ENCODE assay signal across 15 cellular contexts in the genomic region with DNA sequence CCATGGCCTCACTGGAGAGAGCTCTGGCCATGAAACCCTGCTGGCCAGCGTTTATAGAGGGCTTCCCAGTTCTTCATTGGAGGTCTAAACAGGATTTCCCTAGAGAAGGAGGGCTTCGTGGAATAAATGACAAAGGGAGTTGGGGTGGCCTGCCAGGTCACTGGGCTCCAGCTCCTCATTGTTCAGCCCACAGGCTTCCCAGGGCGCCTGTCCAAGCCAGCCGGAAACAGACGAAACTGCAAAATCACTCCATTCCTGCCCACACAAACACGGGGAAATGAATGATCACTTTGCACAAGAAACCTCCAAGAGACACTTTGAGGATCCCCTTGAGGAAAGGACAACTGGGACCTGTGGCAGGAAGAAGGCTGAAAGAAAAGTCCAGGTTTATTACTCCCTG.
A peak's percentile ranks its signal among the peaks of the same experiment; 100 is the strongest.
DNase-seq lines count a peak whose midpoint lies in the region; ATAC-seq and TF ChIP-seq lines count a peak whose summit lies in the region.
"Had no signal": no experiment of that assay in that cellular context is flagged by ENCODE, and none has a peak within 500 bp of the region (broad histone marks: within the 10 kb centered on the region; RNA-seq: fewer than 3 reads in every experiment).

No MANE protein-coding gene starts in this region.

- H3K9me2 ChIP-seq in PC-9 (ENCODE audit: insufficient read depth), result no peaks in the 10 kb centered on the region

- no peak overlapping the region for H3K4me3 Mint-ChIP-seq in osteocyte (ENCODE audit: unreplicated experiment)
- H3K4me3 Mint-ChIP-seq: dendritic cell treated with granulocyte-macrophage colony-stimulating factor and Interleukin-4, amounts not matched to agents 40 ng/mL and 50 ng/mL, for 4 days; stimulated activated naive CD8-positive, alpha-beta T cell treated with anti-CD3 and anti-CD28 coated beads, Interleukin-15, Interleukin-2, amounts not matched to agents 100 ng/mL and 50 ng/mL, for 24 hours had no signal

- H3K4me3 ChIP-seq in BLaER1 treated with 17β-estradiol and CSF1 and Interleukin-3, amounts not matched to agents 10 nM and 100 nM, result no peak overlapping the region
- no peak overlapping the region for H3K4me3 ChIP-seq in PC-9

- no peak overlapping the region; a peak in 1 of 22 replicates for H3K27ac ChIP-seq in BLaER1 treated with 17β-estradiol and CSF1 and Interleukin-3, amounts not matched to agents 10 nM and 100 nM
- no peak overlapping the region for H3K27ac ChIP-seq in PC-9

- H3K4me1 ChIP-seq in BLaER1 treated with 17β-estradiol and CSF1 and Interleukin-3, amounts not matched to agents 10 nM and 100 nM, result peaks cover 7 to 25% (median 11%) of the 10 kb centered on the region in 10 experiments
- 0 out of 2 replicates have a peak, but pooled peaks cover 3% of the 10 kb centered on the region for H3K4me1 ChIP-seq in PC-9 (replicated peaks; ENCODE audit: insufficient read depth)

- CTCF ChIA-PET in PC-9 (lab: Charles Lee), result no interaction called here

- no peaks in the 10 kb centered on the region; the same call in none of the 2 replicates for H3F3A ChIP-seq in PC-9 (ENCODE audit: insufficient read depth, low read depth)

- no peak overlapping the region for H2AFZ ChIP-seq in PC-9

- no peak overlapping the region; a peak in 1 of 22 replicates for H3K9ac ChIP-seq in BLaER1 treated with 17β-estradiol and CSF1 and Interleukin-3, amounts not matched to agents 10 nM and 100 nM

- peaks cover 35% of the 10 kb centered on the region for H3K4me1 Mint-ChIP-seq in osteocyte (ENCODE audit: unreplicated experiment)

- DNase-seq in UCSD-AML1 (lab: John Stamatoyannopoulos, UW; ENCODE audit: unreplicated experiment) (peak; percentile 37), fibroblast of peridontal ligament (ENCODE audit: extremely low read depth) (peak; percentile 51), osteocyte (ENCODE audit: extremely low spot score, unreplicated experiment) (no peak), PC-9 (no peak)
- DNase-seq in activated T-cell treated with anti-CD3 and anti-CD28 coated beads, Interleukin-2, amount 50 U/mL, for 48 hours, result no peak
- DNase-seq: activated CD4-positive, alpha-beta T cell treated with anti-CD3 and anti-CD28 coated beads for 1 hour; CD4-positive, alpha-beta memory T cell; NCI-H446; SIG-M5 had no signal

- H3K27me3 Mint-ChIP-seq in osteocyte (ENCODE audit: unreplicated experiment), result no peaks in the 10 kb centered on the region
- H3K27me3 Mint-ChIP-seq: CD4-positive, alpha-beta memory T cell; stimulated activated naive CD8-positive, alpha-beta T cell treated with anti-CD3 and anti-CD28 coated beads, Interleukin-15, Interleukin-2, amounts not matched to agents 100 ng/mL and 50 ng/mL, for 24 hours had no signal

- H3K36me3 ChIP-seq in BLaER1 treated with 17β-estradiol and CSF1 and Interleukin-3, amounts not matched to agents 10 nM and 100 nM, result no peaks in the 10 kb centered on the region
- no peaks in the 10 kb centered on the region for H3K36me3 ChIP-seq in PC-9 (ENCODE audit: low read depth)

- H3K27me3 ChIP-seq in BLaER1 treated with 17β-estradiol and CSF1 and Interleukin-3, amounts not matched to agents 10 nM and 100 nM, result no peaks in the 10 kb centered on the region
- no peaks in the 10 kb centered on the region for H3K27me3 ChIP-seq in PC-9 (ENCODE audit: insufficient read depth, low read depth)

- TF ChIP-seq CTCF in osteocyte (IDR thresholded peaks at IDR 0.05) (no peak), PC-9 (conservative IDR thresholded peaks at IDR 0.05) (no peak)

- peak overlapping the region; percentile 21 to 79 (median 66); a peak in 21 of 22 replicates for H3K4me2 ChIP-seq in BLaER1 treated with 17β-estradiol and CSF1 and Interleukin-3, amounts not matched to agents 10 nM and 100 nM
- H3K4me2 ChIP-seq in PC-9, result no peak overlapping the region

- intact Hi-C loops in PC-9 (cut with micrococcal nuclease; ENCODE audit: unreplicated experiment), result loop anchor here (1.0 to 5.0 kb wide), 4 partner anchors 104 to 994 kb away; no protein-coding TSS in a partner anchor

- no peaks in the 10 kb centered on the region for H3K79me2 ChIP-seq in PC-9 (ENCODE audit: low read depth)

- H3K27ac Mint-ChIP-seq in osteocyte (ENCODE audit: unreplicated experiment), result peak overlapping the region; percentile 53
- H3K27ac Mint-ChIP-seq: activated T-helper 2 cell treated with anti-CD3 and anti-CD28 coated beads, Interferon-gamma antibody, Interleukin-2, Interleukin-4, amounts not matched to agents 10 μg/mL and 5 μg/mL and 100 μg/mL, durations not matched to agents 14 hours and 24 hours and 36 hours; CD4-positive, alpha-beta memory T cell; dendritic cell treated with granulocyte-macrophage colony-stimulating factor and Interleukin-4, amounts not matched to agents 40 ng/mL and 50 ng/mL, for 4 days; stimulated activated naive CD8-positive, alpha-beta T cell treated with anti-CD3 and anti-CD28 coated beads, Interleukin-15, Interleukin-2, amounts not matched to agents 100 ng/mL and 50 ng/mL, for 24 hours had no signal

- ATAC-seq in GM21381 (IDR thresholded peaks at IDR 0.05; ENCODE audit: unreplicated experiment), result no peak
- ATAC-seq in GM21737 (IDR thresholded peaks at IDR 0.05; ENCODE audit: unreplicated experiment), result no peak

- H3K9me3 Mint-ChIP-seq in osteocyte (ENCODE audit: unreplicated experiment), result no peaks in the 10 kb centered on the region
- H3K9me3 Mint-ChIP-seq: activated T-helper 2 cell treated with anti-CD3 and anti-CD28 coated beads, Interferon-gamma antibody, Interleukin-2, Interleukin-4, amounts not matched to agents 10 μg/mL and 5 μg/mL and 100 μg/mL, durations not matched to agents 14 hours and 24 hours and 36 hours; CD4-positive, alpha-beta memory T cell; stimulated activated naive CD8-positive, alpha-beta T cell treated with anti-CD3 and anti-CD28 coated beads, Interleukin-15, Interleukin-2, amounts not matched to agents 100 ng/mL and 50 ng/mL, for 24 hours had no signal

- POLR2A ChIA-PET in PC-9 (lab: Charles Lee; ENCODE audit: unreplicated experiment), result no interaction called here

- H3K36me3 Mint-ChIP-seq in osteocyte (ENCODE audit: unreplicated experiment), result peaks cover 32% of the 10 kb centered on the region

- no peaks in the 10 kb centered on the region for H4K20me1 ChIP-seq in BLaER1 treated with 17β-estradiol and CSF1 and Interleukin-3, amounts not matched to agents 10 nM and 100 nM
- H4K20me1 ChIP-seq in PC-9 (ENCODE audit: insufficient read depth), result no peaks in the 10 kb centered on the region

- peaks cover 0 to 13% (median 0%) of the 10 kb centered on the region in 11 experiments; a peak in 2 of 22 replicates for H3K9me3 ChIP-seq in BLaER1 treated with 17β-estradiol and CSF1 and Interleukin-3, amounts not matched to agents 10 nM and 100 nM (replicated peaks in 1 of 11)
- H3K9me3 ChIP-seq in PC-9 (ENCODE audit: insufficient read depth, low read depth), result 0 out of 2 replicates have a peak, but pooled peaks cover under 1% of the 10 kb centered on the region

- no TSS peak for BruUV-seq in PC-9 (replicated peaks; lab: Mats Ljungman, UMichigan)

Comparison
In these comparisons a context has a peak if more than half of its experiments do, and no peak if none do; other contexts are left out.
1. DNase-seq: peak in UCSD-AML1 (single experiment) and fibroblast of peridontal ligament (single experiment); none in osteocyte (single experiment), PC-9 (0 of 2) and activated T-cell treated with anti-CD3 and anti-CD28 coated beads, Interleukin-2, amount 50 U/mL, for 48 hours (0 of 2).